Comparison of ENCODE assay signal across 37 cellular contexts in the genomic region with DNA sequence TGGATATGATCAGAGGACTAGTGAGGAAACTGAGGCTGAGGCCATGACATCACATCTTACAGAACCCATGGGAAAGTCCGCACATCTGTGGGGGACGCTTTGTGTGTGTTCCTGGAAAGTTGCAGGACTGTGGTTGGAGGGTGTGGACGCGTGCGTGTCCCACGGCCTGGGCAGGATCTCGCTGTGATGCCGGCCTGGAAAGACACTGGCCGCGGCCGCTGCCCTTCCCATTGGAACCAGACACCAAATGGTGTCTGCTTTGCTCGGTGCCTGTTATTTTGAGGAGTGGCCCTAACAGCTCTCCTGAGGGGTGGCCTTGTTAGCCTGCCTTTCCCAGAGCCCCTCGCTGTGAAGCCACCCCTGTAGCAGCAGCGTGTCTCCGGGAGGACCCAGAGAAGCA. TPM values are rescaled to one million over a fixed set of nuclear protein-coding genes. Genes with fewer than 3 reads are reported as not detected.
"Had no signal": no experiment of that assay in that cellular context is flagged by ENCODE, and none has a peak within 500 bp of the region (broad histone marks: within the 10 kb centered on the region; RNA-seq: fewer than 3 reads in every experiment).

No MANE protein-coding gene starts in this region.

- H3K36me3 Mint-ChIP-seq: activated CD4-positive, alpha-beta memory T cell treated with anti-CD3 and anti-CD28 coated beads for 36 hours; activated naive CD4-positive, alpha-beta T cell treated with anti-CD3 and anti-CD28 coated beads, Interleukin-2, amount 50 U/mL, for 72 hours had no signal

- H3K27ac ChIP-seq: adrenal gland, body of pancreas, breast epithelium, Peyer's patch, VCaP had no signal

- H3K4me3 Mint-ChIP-seq: activated B cell treated with CpG ODN at 0.5 μM for 24 hours; activated CD4-positive, alpha-beta memory T cell treated with anti-CD3 and anti-CD28 coated beads for 36 hours; activated naive CD4-positive, alpha-beta T cell treated with anti-CD3 and anti-CD28 coated beads for 36 hours; activated T-cell treated with anti-CD3 and anti-CD28 coated beads, Interleukin-2, amount 50 U/mL, for 4 hours; activated T-helper 1 cell treated with anti-CD3 and anti-CD28 coated beads, Interleukin-12 subunit alpha, Interleukin-12 subunit beta, Interleukin-2, Interleukin-4 antibody, amounts not matched to agents 30 ng/mL and 10 ng/mL and 1 ng/mL, durations not matched to agents 14 hours and 24 hours and 36 hours had no signal

- H3K27ac Mint-ChIP-seq: activated B cell treated with CpG ODN at 0.5 μM for 24 hours; activated CD4-positive, alpha-beta memory T cell treated with anti-CD3 and anti-CD28 coated beads for 36 hours; activated naive CD4-positive, alpha-beta T cell treated with anti-CD3 and anti-CD28 coated beads for 36 hours; activated naive CD4-positive, alpha-beta T cell treated with anti-CD3 and anti-CD28 coated beads, Interleukin-2, amount 50 U/mL, for 72 hours; activated T-helper 1 cell treated with anti-CD3 and anti-CD28 coated beads, Interleukin-12 subunit alpha, Interleukin-12 subunit beta, Interleukin-2, Interleukin-4 antibody, amounts not matched to agents 30 ng/mL and 10 ng/mL and 1 ng/mL, durations not matched to agents 14 hours and 24 hours and 36 hours had no signal

- H3K9me3 ChIP-seq: adrenal gland, body of pancreas, breast epithelium, Peyer's patch had no signal

- H3K27me3 ChIP-seq: adrenal gland, body of pancreas, breast epithelium, Peyer's patch had no signal

- H3K4me1 ChIP-seq: adrenal gland, breast epithelium, Peyer's patch had no signal

- H3K36me3 ChIP-seq: adrenal gland, breast epithelium, Peyer's patch had no signal

- ATAC-seq: activated naive CD4-positive, alpha-beta T cell treated with anti-CD3 and anti-CD28 coated beads, Interleukin-2, amount 50 U/mL, for 72 hours; activated T-cell treated with anti-CD3 and anti-CD28 coated beads, Interleukin-2, amount 50 U/mL, for 4 hours; body of pancreas; PC-3; Right ventricle myocardium inferior had no signal

- H3K4me3 ChIP-seq: adrenal gland, body of pancreas, breast epithelium, Peyer's patch had no signal

- H3K4me1 Mint-ChIP-seq: activated B cell treated with CpG ODN at 0.5 μM for 24 hours had no signal

- DNase-seq: activated B cell treated with CpG ODN at 0.5 μM for 24 hours; activated CD4-positive, alpha-beta memory T cell treated with anti-CD3 and anti-CD28 coated beads for 36 hours; activated CD4-positive, alpha-beta T cell treated with anti-CD3 and anti-CD28 coated beads for 4 hours; activated CD4-positive, alpha-beta T cell treated with anti-CD3 and anti-CD28 coated beads, Interleukin-2, amount 50 U/mL, for 1 hour; activated CD4-positive, CD25-positive, alpha-beta regulatory T cell treated with anti-CD3 and anti-CD28 coated beads, Interleukin-2, amount 50 U/mL, for 72 hours; activated CD8-positive, alpha-beta memory T cell treated with anti-CD3 and anti-CD28 coated beads, Interleukin-2, amount 50 U/mL, for 4 hours; activated gamma-delta T cell treated with Interleukin-2 at 50 U/mL for 16 hours; activated naive CD4-positive, alpha-beta T cell treated with anti-CD3 and anti-CD28 coated beads for 36 hours; activated T-cell treated with anti-CD3 and anti-CD28 coated beads for 4 hours; activated T-cell treated with anti-CD3 and anti-CD28 coated beads, Interleukin-2, amount 50 U/mL, for 4 hours; adrenal gland; Karpas-422; KBM-7; NCI-H1105; NCI-H1417 treated with DMSO at 0.1 percent for 48 hours; NCI-H1694; NCI-H1930; NCI-H2081 treated with DMSO at 0.1 percent for 48 hours; NCI-H345; NCI-H510A; NCI-H526; NCI-H748 treated with DMSO at 0.1 percent for 48 hours; NK-92 treated with Interleukin-12 subunit alpha and Interleukin-12 subunit beta, amount 100 ng/mL, for 24 hours; PC-3; Peyer's patch; RPMI8226; SIG-M5; SW 1271; T-helper 1 cell; T-helper 2 cell; T-helper 9 cell had no signal

- H3K9me3 Mint-ChIP-seq: activated B cell treated with CpG ODN at 0.5 μM for 24 hours; activated CD4-positive, alpha-beta memory T cell treated with anti-CD3 and anti-CD28 coated beads for 36 hours; activated naive CD4-positive, alpha-beta T cell treated with anti-CD3 and anti-CD28 coated beads for 36 hours; activated naive CD4-positive, alpha-beta T cell treated with anti-CD3 and anti-CD28 coated beads, Interleukin-2, amount 50 U/mL, for 72 hours; activated T-cell treated with anti-CD3 and anti-CD28 coated beads, Interleukin-2, amount 50 U/mL, for 4 hours; activated T-helper 1 cell treated with anti-CD3 and anti-CD28 coated beads, Interleukin-12 subunit alpha, Interleukin-12 subunit beta, Interleukin-2, Interleukin-4 antibody, amounts not matched to agents 30 ng/mL and 10 ng/mL and 1 ng/mL, durations not matched to agents 14 hours and 24 hours and 36 hours had no signal

RNA-seq across cellular contexts. Expression of gene DLL1, which starts 41.1 kb away (rescaled TPM):
- total RNA-seq: activated T-helper 1 cell treated with anti-CD3 and anti-CD28 coated beads, Interleukin-12 subunit alpha, Interleukin-12 subunit beta, Interleukin-2, Interleukin-4 antibody, amounts not matched to agents 30 ng/mL and 10 ng/mL and 1 ng/mL, durations not matched to agents 14 hours and 24 hours and 36 hours had no signal
